In genomic region chrX:48509619-48510018, GRCh38 we compare ENCODE assay signal across 10 cellular contexts. TPM values are rescaled to one million over a fixed set of nuclear protein-coding genes. Genes with fewer than 3 reads are reported as not detected.
DNase-seq lines count a peak whose midpoint lies in the region; ATAC-seq, FAIRE-seq and TF ChIP-seq lines count a peak whose summit lies in the region.
"Had no signal": no experiment of that assay in that cellular context is flagged by ENCODE, and none has a peak within 500 bp of the region (broad histone marks: within the 10 kb centered on the region; RNA-seq: fewer than 3 reads in every experiment).

No MANE protein-coding gene starts in this region.

- dilution Hi-C loops in endothelial cell of umbilical vein (cut with MboI; ENCODE audit: extremely low pct_ligation_motif_present, low sequenced_read_pairs), result no loop called here

- H3K4me1 ChIP-seq in CD4-positive, alpha-beta memory T cell (ENCODE audit: insufficient read depth, low read length), result peaks cover 16% of the 10 kb centered on the region
- H3K4me1 ChIP-seq in OCI-LY7 (ENCODE audit: insufficient read depth, low read length, poor library complexity, severe bottlenecking), result peaks cover 9% of the 10 kb centered on the region
- H3K4me1 ChIP-seq in endothelial cell of umbilical vein (ENCODE audit: control insufficient read depth, extremely low read depth, insufficient read depth, low read length), result no peaks in the 10 kb centered on the region

- no peaks in the 10 kb centered on the region for H4K20me1 ChIP-seq in OCI-LY7 (ENCODE audit: insufficient read depth, low read length)
- no peaks in the 10 kb centered on the region for H4K20me1 ChIP-seq in endothelial cell of umbilical vein (replicated peaks; ENCODE audit: control insufficient read depth, extremely low read depth, insufficient read depth, low read length)

- H3K9me3 Mint-ChIP-seq in CD4-positive, alpha-beta memory T cell, result peaks cover 0 to 1% (median 0%) of the 10 kb centered on the region in 8 donors
- no peaks in the 10 kb centered on the region for H3K9me3 Mint-ChIP-seq in osteocyte (ENCODE audit: unreplicated experiment)

- TF ChIP-seq POLR2A in endothelial cell of umbilical vein (IDR thresholded peaks at IDR 0.05; ENCODE audit: low read depth, low read length), result no peak

- TF ChIP-seq CTCF in OCI-LY7 (conservative IDR thresholded peaks at IDR 0.05; ENCODE audit: low read length) (no peak), endothelial cell of umbilical vein (IDR thresholded peaks at IDR 0.05; ENCODE audit: extremely low read depth in 1 of 2, insufficient read depth in 1 of 2, low read depth in 1 of 2, low read length in 2 of 2) (no peak), osteocyte (IDR thresholded peaks at IDR 0.05) (no peak)

- H3K9me3 ChIP-seq in CD4-positive, alpha-beta memory T cell (ENCODE audit: control insufficient read depth in 1 of 2, low read length in 2 of 2), result no peaks in the 10 kb centered on the region
- H3K9me3 ChIP-seq in OCI-LY7 (ENCODE audit: low read length) (no peaks in the 10 kb centered on the region), endothelial cell of umbilical vein (replicated peaks; ENCODE audit: control insufficient read depth, insufficient read depth, low read length) (no peaks in the 10 kb centered on the region)

- no peaks in the 10 kb centered on the region for H3K9me2 ChIP-seq in OCI-LY7 (ENCODE audit: insufficient read depth, low read length)

- H3K27me3 Mint-ChIP-seq in CD4-positive, alpha-beta memory T cell, result no peaks in the 10 kb centered on the region
- no peaks in the 10 kb centered on the region for H3K27me3 Mint-ChIP-seq in osteocyte (ENCODE audit: unreplicated experiment)

- no peak for FAIRE-seq in endothelial cell of umbilical vein (lab: Jason Lieb, UNC)
- FAIRE-seq: colon had no signal

- H2AFZ ChIP-seq in OCI-LY7 (ENCODE audit: low read length), result no peak overlapping the region; the same call in 1 of the 2 replicates
- H2AFZ ChIP-seq in endothelial cell of umbilical vein (ENCODE audit: low read depth, low read length), result peak overlapping the region; percentile 61

- peaks cover 0 to 13% of the 10 kb centered on the region in 2 donors for H3K36me3 Mint-ChIP-seq in CD4-positive, alpha-beta memory T cell
- H3K36me3 Mint-ChIP-seq in osteocyte (ENCODE audit: unreplicated experiment), result peaks cover 4% of the 10 kb centered on the region

- no peaks in the 10 kb centered on the region for H3K79me2 ChIP-seq in OCI-LY7 (ENCODE audit: insufficient read depth, low read depth, low read length)
- H3K79me2 ChIP-seq in endothelial cell of umbilical vein (ENCODE audit: control insufficient read depth, insufficient read depth, low read length), result no peaks in the 10 kb centered on the region

- POLR2A ChIA-PET in CD4-positive, alpha-beta memory T cell (lab: Charles Lee; ENCODE audit: partially characterized antibody), result interaction anchor here (0.7 to 3.1 kb wide), 4 partner anchors 11 to 65 kb away, joined by 3 to 19 read pairs (median 6); partner anchors contain the start of genes EBP, RBM3 and TBC1D25
- POLR2A ChIA-PET in OCI-LY7 (lab: Charles Lee), result no interaction called here
- POLR2A ChIA-PET in endothelial cell of umbilical vein (lab: Charles Lee), result no interaction called here

- BruUV-seq in OCI-LY7 (replicated peaks; lab: Mats Ljungman, UMichigan) (no TSS peak), endothelial cell of umbilical vein (replicated peaks; lab: Mats Ljungman, UMichigan) (TSS peak; percentile 28)

- H3K4me3 Mint-ChIP-seq in CD4-positive, alpha-beta memory T cell, result peak overlapping the region; percentile 82 to 91 (median 88)
- H3K4me3 Mint-ChIP-seq in osteocyte (ENCODE audit: unreplicated experiment), result peak overlapping the region; percentile 85

- DNase-seq in CD4-positive, alpha-beta memory T cell, result no peak
- no peak for DNase-seq in OCI-LY7 (ENCODE audit: low spot score)
- DNase-seq in endothelial cell of umbilical vein (ENCODE audit: low read depth, low spot score), result no peak
- DNase-seq in osteocyte (ENCODE audit: extremely low spot score, unreplicated experiment), result no peak
- no peak for DNase-seq in activated CD4-positive, CD25-positive, alpha-beta regulatory T cell (lab: John Stamatoyannopoulos, UW)
- no peak for DNase-seq in occipital lobe (lab: John Stamatoyannopoulos, UW)
- DNase-seq: NCI-H2029 treated with DMSO at 0.1 percent for 48 hours had no signal

- H3K27ac Mint-ChIP-seq in CD4-positive, alpha-beta memory T cell, result peak overlapping the region; percentile 61 to 96 (median 91)
- no peak overlapping the region for H3K27ac Mint-ChIP-seq in osteocyte (ENCODE audit: unreplicated experiment)

- peak overlapping the region in 1 of 2 donors; percentile 64 for H3K4me3 ChIP-seq in CD4-positive, alpha-beta memory T cell (ENCODE audit: low read length in 2 of 2)
- H3K4me3 ChIP-seq in OCI-LY7 (ENCODE audit: low read depth, low read length, poor library complexity, severe bottlenecking), result peak overlapping the region; percentile 83
- H3K4me3 ChIP-seq in endothelial cell of umbilical vein (replicated peaks in 1 of 3; ENCODE audit: insufficient read depth in 1 of 3, low read depth in 1 of 3, low read length in 3 of 3), result peak overlapping the region in 1 of 3 experiments; percentile 83

- no peaks in the 10 kb centered on the region for H3K27me3 ChIP-seq in CD4-positive, alpha-beta memory T cell (ENCODE audit: insufficient read depth, low read length)
- no peaks in the 10 kb centered on the region for H3K27me3 ChIP-seq in endothelial cell of umbilical vein (ENCODE audit: control insufficient read depth in 2 of 2, insufficient read depth in 2 of 2, low read length in 2 of 2)

- intact Hi-C loops in CD4-positive, alpha-beta memory T cell (cut with micrococcal nuclease), result no loop called here
- intact Hi-C loops in OCI-LY7 (cut with micrococcal nuclease; ENCODE audit: unreplicated experiment), result no loop called here
- intact Hi-C loops in endothelial cell of umbilical vein (cut with micrococcal nuclease), result no loop called here

- H3K9ac ChIP-seq in endothelial cell of umbilical vein (replicated peaks; ENCODE audit: extremely low read depth, insufficient read depth, low read length), result no peak overlapping the region

- CTCF ChIA-PET in CD4-positive, alpha-beta memory T cell (lab: Charles Lee; ENCODE audit: partially characterized antibody), result interaction anchor here (0.5 kb wide), 1 partner anchor 1364 kb away, joined by 3 read pairs; no protein-coding TSS in a partner anchor
- CTCF ChIA-PET in OCI-LY7 (lab: Charles Lee; ENCODE audit: unreplicated experiment), result no interaction called here
- CTCF ChIA-PET in endothelial cell of umbilical vein (lab: Charles Lee), result no interaction called here

- H3K4me2 ChIP-seq in OCI-LY7 (ENCODE audit: low read length) (peak overlapping the region; percentile 79), endothelial cell of umbilical vein (ENCODE audit: insufficient read depth, low read length) (peak overlapping the region; percentile 3)

- no peak for ATAC-seq in GM21717 (IDR thresholded peaks at IDR 0.05; ENCODE audit: unreplicated experiment)
- ATAC-seq in HG02981 (IDR thresholded peaks at IDR 0.05; ENCODE audit: unreplicated experiment), result no peak

- no peaks in the 10 kb centered on the region for H3K36me3 ChIP-seq in CD4-positive, alpha-beta memory T cell (ENCODE audit: insufficient read depth, low read length)
- H3K36me3 ChIP-seq in OCI-LY7 (ENCODE audit: insufficient read depth, low read length) (no peaks in the 10 kb centered on the region), endothelial cell of umbilical vein (ENCODE audit: control insufficient read depth in 2 of 2, extremely low read depth in 1 of 2, insufficient read depth in 2 of 2, low read length in 2 of 2) (peaks cover 0 to 2% of the 10 kb centered on the region in 2 experiments)

- no peaks in the 10 kb centered on the region for H3K9me1 ChIP-seq in endothelial cell of umbilical vein (replicated peaks; ENCODE audit: control insufficient read depth, extremely low read depth, insufficient read depth, low read length)

- H3K27ac ChIP-seq in CD4-positive, alpha-beta memory T cell (ENCODE audit: low read depth, low read length), result peak overlapping the region; percentile 78
- H3K27ac ChIP-seq in OCI-LY7 (ENCODE audit: low read depth, low read length, poor library complexity, severe bottlenecking) (no peak overlapping the region), endothelial cell of umbilical vein (ENCODE audit: insufficient read depth, low read depth, low read length) (no peak overlapping the region)

- peaks cover 10 to 23% (median 12%) of the 10 kb centered on the region in 4 donors for H3K4me1 Mint-ChIP-seq in CD4-positive, alpha-beta memory T cell
- H3K4me1 Mint-ChIP-seq in osteocyte (ENCODE audit: unreplicated experiment), result peaks cover 12% of the 10 kb centered on the region

RNA-seq across cellular contexts. Expression of gene PORCN, which starts 0.8 kb away (rescaled TPM):
- total RNA-seq in CD4-positive, alpha-beta memory T cell, result 10 to 100 TPM; 15.3 to 15.4 TPM
- polyA plus RNA-seq in CD4-positive, alpha-beta memory T cell, result 10 to 100 TPM; 10.6 to 13.8 TPM
- total RNA-seq in OCI-LY7 (2014; rRNA removed; shearing (Covaris generic)), result 4.2 and 8.4 TPM in 2 replicates
- total RNA-seq in OCI-LY7 (2022) (9.9 and 11.3 TPM in 2 replicates), endothelial cell of umbilical vein (7.6 and 12.0 TPM in 2 replicates), osteocyte (16.9 and 20.2 TPM in 2 replicates), occipital lobe (5.5 TPM)
- 20.9 and 21.0 TPM in 2 replicates for polyA plus RNA-seq in endothelial cell of umbilical vein
- polyA plus RNA-seq in endothelial cell of umbilical vein (2011; cell fraction: cytosol; rRNA removed), result 11.6 and 13.7 TPM in 2 replicates
- 23.1 and 23.8 TPM in 2 replicates for polyA plus RNA-seq in endothelial cell of umbilical vein (2011; cell fraction: nucleus; rRNA removed)
- 8.5 and 10.6 TPM in 2 replicates for polyA plus RNA-seq in endothelial cell of umbilical vein (2012)
- polyA minus RNA-seq in endothelial cell of umbilical vein, result 15.3 and 19.9 TPM in 2 replicates
- polyA minus RNA-seq in endothelial cell of umbilical vein (2011; cell fraction: cytosol; rRNA and poly(A)+ RNA removed), result 6.0 TPM
- polyA minus RNA-seq in endothelial cell of umbilical vein (2011; cell fraction: nucleus; rRNA and poly(A)+ RNA removed), result 9.2 and 10.5 TPM in 2 replicates

RNA-seq across cellular contexts. Expression of gene EBP, which starts 12.0 kb away (rescaled TPM):
- 10 to 100 TPM; 32.1 to 35.9 TPM for total RNA-seq in CD4-positive, alpha-beta memory T cell
- 100 to 1,000 TPM in 1 of 2 donors, 10 to 100 TPM in 1; 80.5 to 130 TPM for polyA plus RNA-seq in CD4-positive, alpha-beta memory T cell
- total RNA-seq in OCI-LY7 (2014; rRNA removed; shearing (Covaris generic)), result 94.4 and 101 TPM in 2 replicates
- total RNA-seq in OCI-LY7 (2022) (110 and 126 TPM in 2 replicates), endothelial cell of umbilical vein (102 and 114 TPM in 2 replicates), osteocyte (39.3 and 42.5 TPM in 2 replicates), occipital lobe (43.5 TPM)
- polyA plus RNA-seq in endothelial cell of umbilical vein, result 178 and 183 TPM in 2 replicates
- 102 and 113 TPM in 2 replicates for polyA plus RNA-seq in endothelial cell of umbilical vein (2011; cell fraction: cytosol; rRNA removed)
- 62.3 and 69.1 TPM in 2 replicates for polyA plus RNA-seq in endothelial cell of umbilical vein (2011; cell fraction: nucleus; rRNA removed)
- 53.8 and 74.0 TPM in 2 replicates for polyA plus RNA-seq in endothelial cell of umbilical vein (2012)
- 154 and 168 TPM in 2 replicates for polyA minus RNA-seq in endothelial cell of umbilical vein
- 292 TPM for polyA minus RNA-seq in endothelial cell of umbilical vein (2011; cell fraction: cytosol; rRNA and poly(A)+ RNA removed)
- 15.5 and 18.6 TPM in 2 replicates for polyA minus RNA-seq in endothelial cell of umbilical vein (2011; cell fraction: nucleus; rRNA and poly(A)+ RNA removed)

RNA-seq across cellular contexts. Expression of gene TBC1D25, which starts 29.9 kb away (rescaled TPM):
- total RNA-seq in CD4-positive, alpha-beta memory T cell, result 10 to 100 TPM; 22.8 to 24.5 TPM
- polyA plus RNA-seq in CD4-positive, alpha-beta memory T cell, result 10 to 100 TPM; 18.6 to 21.1 TPM
- total RNA-seq in OCI-LY7 (2014; rRNA removed; shearing (Covaris generic)), result 6.8 and 7.6 TPM in 2 replicates
- total RNA-seq in OCI-LY7 (2022) (11.2 and 14.1 TPM in 2 replicates), endothelial cell of umbilical vein (14.4 and 16.3 TPM in 2 replicates), osteocyte (16.4 and 19.9 TPM in 2 replicates), occipital lobe (6.2 TPM)
- 16.0 and 18.3 TPM in 2 replicates for polyA plus RNA-seq in endothelial cell of umbilical vein
- 13.4 and 14.7 TPM in 2 replicates for polyA plus RNA-seq in endothelial cell of umbilical vein (2011; cell fraction: cytosol; rRNA removed)
- polyA plus RNA-seq in endothelial cell of umbilical vein (2011; cell fraction: nucleus; rRNA removed), result 16.8 and 20.6 TPM in 2 replicates
- polyA plus RNA-seq in endothelial cell of umbilical vein (2012), result 13.8 and 15.9 TPM in 2 replicates
- polyA minus RNA-seq in endothelial cell of umbilical vein, result 13.4 and 15.8 TPM in 2 replicates
- 6.5 TPM for polyA minus RNA-seq in endothelial cell of umbilical vein (2011; cell fraction: cytosol; rRNA and poly(A)+ RNA removed)
- polyA minus RNA-seq in endothelial cell of umbilical vein (2011; cell fraction: nucleus; rRNA and poly(A)+ RNA removed), result 5.1 and 10.2 TPM in 2 replicates

RNA-seq across cellular contexts. Expression of gene FTSJ1, which starts 33.6 kb away (rescaled TPM):
- total RNA-seq in CD4-positive, alpha-beta memory T cell, result 10 to 100 TPM; 48.1 to 54.1 TPM
- polyA plus RNA-seq in CD4-positive, alpha-beta memory T cell, result 10 to 100 TPM; 69.4 to 92.2 TPM
- total RNA-seq in OCI-LY7 (2014; rRNA removed; shearing (Covaris generic)), result 55.7 and 66.1 TPM in 2 replicates
- 51.8 and 54.7 TPM in 2 replicates for total RNA-seq in OCI-LY7 (2022)
- 52.9 and 59.9 TPM in 2 replicates for total RNA-seq in endothelial cell of umbilical vein
- polyA plus RNA-seq in endothelial cell of umbilical vein, result 63.9 and 76.3 TPM in 2 replicates
- polyA plus RNA-seq in endothelial cell of umbilical vein (2011; cell fraction: cytosol; rRNA removed), result 48.4 and 48.8 TPM in 2 replicates
- polyA plus RNA-seq in endothelial cell of umbilical vein (2011; cell fraction: nucleus; rRNA removed), result 71.9 and 81.7 TPM in 2 replicates
- 59.4 and 64.5 TPM in 2 replicates for polyA plus RNA-seq in endothelial cell of umbilical vein (2012)
- 26.5 and 27.7 TPM in 2 replicates for polyA minus RNA-seq in endothelial cell of umbilical vein
- 62.0 TPM for polyA minus RNA-seq in endothelial cell of umbilical vein (2011; cell fraction: cytosol; rRNA and poly(A)+ RNA removed)
- 14.8 and 17.6 TPM in 2 replicates for polyA minus RNA-seq in endothelial cell of umbilical vein (2011; cell fraction: nucleus; rRNA and poly(A)+ RNA removed)
- total RNA-seq in osteocyte, result 47.6 and 57.1 TPM in 2 replicates
- total RNA-seq in occipital lobe, result 36.3 TPM

RNA-seq across cellular contexts. Expression of gene SLC38A5, which starts 39.6 kb away (rescaled TPM):
- total RNA-seq in CD4-positive, alpha-beta memory T cell, result 10 to 100 TPM; 18.4 to 22.2 TPM
- polyA plus RNA-seq in CD4-positive, alpha-beta memory T cell, result 10 to 100 TPM; 20.1 to 34.0 TPM
- 38.6 and 42.2 TPM in 2 replicates for total RNA-seq in OCI-LY7 (2014; rRNA removed; shearing (Covaris generic))
- total RNA-seq in OCI-LY7 (2022) (39.9 and 45.6 TPM in 2 replicates), endothelial cell of umbilical vein (25.1 and 28.8 TPM in 2 replicates), osteocyte (not detected in 2 replicates), occipital lobe (26.5 TPM)
- 21.6 and 24.1 TPM in 2 replicates for polyA plus RNA-seq in endothelial cell of umbilical vein
- 16.7 and 18.8 TPM in 2 replicates for polyA plus RNA-seq in endothelial cell of umbilical vein (2011; cell fraction: cytosol; rRNA removed)
- polyA plus RNA-seq in endothelial cell of umbilical vein (2011; cell fraction: nucleus; rRNA removed), result 19.6 and 19.9 TPM in 2 replicates
- 47.5 and 50.6 TPM in 2 replicates for polyA plus RNA-seq in endothelial cell of umbilical vein (2012)
- polyA minus RNA-seq in endothelial cell of umbilical vein, result 22.3 and 27.9 TPM in 2 replicates
- 285 TPM for polyA minus RNA-seq in endothelial cell of umbilical vein (2011; cell fraction: cytosol; rRNA and poly(A)+ RNA removed)
- polyA minus RNA-seq in endothelial cell of umbilical vein (2011; cell fraction: nucleus; rRNA and poly(A)+ RNA removed), result 5.5 and 7.1 TPM in 2 replicates
